ENCODE assay signal across 8 cellular contexts in genomic region chr12:388547-389137, GRCh38. TPM values are rescaled to one million over a fixed set of nuclear protein-coding genes. Genes with fewer than 3 reads are reported as not detected.
A peak's percentile ranks its signal among the peaks of the same experiment; 100 is the strongest.
DNase-seq lines count a peak whose midpoint lies in the region; ATAC-seq and TF ChIP-seq lines count a peak whose summit lies in the region.

No MANE protein-coding gene starts in this region.

- BruUV-seq in A673 (replicated peaks; lab: Mats Ljungman, UMichigan): TSS peak; percentile 66

- intact Hi-C loops in A673 (cut with micrococcal nuclease; ENCODE audit: unreplicated experiment): no loop called here
- intact Hi-C loops in ovary (cut with DNase I): no loop called here

- H3K27ac ChIP-seq in A673 (ENCODE audit: low read depth, low read length, poor library complexity, severe bottlenecking) (peak overlapping the region; percentile 98), ovary (peak overlapping the region; percentile 48 to 79)

- no peaks in the 10 kb centered on the region for H3K27me3 Mint-ChIP-seq in activated CD8-positive, alpha-beta T cell treated with anti-CD3 and anti-CD28 coated beads, Interleukin-2, amount 10 ng/mL, durations not matched to agents 7 days and 5 days (ENCODE audit: low read depth)

- H3K27ac Mint-ChIP-seq in activated CD8-positive, alpha-beta T cell treated with anti-CD3 and anti-CD28 coated beads, Interleukin-2, amount 10 ng/mL, durations not matched to agents 7 days and 5 days: peak overlapping the region; percentile 98

- peak; percentile 22 for ATAC-seq in GM19328 (IDR thresholded peaks at IDR 0.05; ENCODE audit: unreplicated experiment)
- peak; percentile 6 for ATAC-seq in HG03469 (IDR thresholded peaks at IDR 0.05; ENCODE audit: unreplicated experiment)
- peak; percentile 63 for ATAC-seq in activated CD8-positive, alpha-beta T cell treated with anti-CD3 and anti-CD28 coated beads, Interleukin-2, amount 10 ng/mL, durations not matched to agents 7 days and 5 days

- WGBS in ovary, 3 donors: 1% methylated on average over 27 to 35 of the region's 35 CpGs

- H3K4me3 Mint-ChIP-seq in activated CD8-positive, alpha-beta T cell treated with anti-CD3 and anti-CD28 coated beads, Interleukin-2, amount 10 ng/mL, durations not matched to agents 7 days and 5 days: peak overlapping the region; percentile 89

- peak; percentile 30 for DNase-seq in A673 (ENCODE audit: low spot score)
- peak; percentile 77 for DNase-seq in activated CD8-positive, alpha-beta T cell treated with anti-CD3 and anti-CD28 coated beads, Interleukin-2, amount 10 ng/mL, durations not matched to agents 7 days and 5 days
- DNase-seq in fibroblast of villous mesenchyme (ENCODE audit: low read depth): peak; percentile 42
- no peak for DNase-seq in ovary
- DNase-seq in SHP77 treated with DMSO at 0.1 percent for 48 hours (lab: John Stamatoyannopoulos, UW): no peak
- no peak for DNase-seq in amygdala (lab: John Stamatoyannopoulos, UW)

- CTCF ChIA-PET in A673 (lab: Charles Lee): no interaction called here
- CTCF ChIA-PET in activated CD8-positive, alpha-beta T cell treated with anti-CD3 and anti-CD28 coated beads, Interleukin-2, amount 10 ng/mL, durations not matched to agents 7 days and 5 days (lab: Charles Lee): interaction anchor here (0.7 to 5.7 kb wide), 2 partner anchors 13 to 64 kb away, joined by 3 to 36 read pairs; partner anchors contain the start of gene CCDC77

- no peaks in the 10 kb centered on the region for H3K27me3 ChIP-seq in A673 (replicated peaks; ENCODE audit: insufficient read depth, low read depth, low read length, poor library complexity)
- H3K27me3 ChIP-seq in ovary: no peaks in the 10 kb centered on the region

- no peaks in the 10 kb centered on the region for H3K9me3 Mint-ChIP-seq in activated CD8-positive, alpha-beta T cell treated with anti-CD3 and anti-CD28 coated beads, Interleukin-2, amount 10 ng/mL, durations not matched to agents 7 days and 5 days (ENCODE audit: insufficient read depth)

- no peak for TF ChIP-seq EP300 in ovary (IDR thresholded peaks at IDR 0.05)

- no peak for TF ChIP-seq POLR2A in ovary (IDR thresholded peaks at IDR 0.05)

- H3K36me3 ChIP-seq in A673 (ENCODE audit: insufficient read depth, low read length, poor library complexity, severe bottlenecking) (peaks cover 22% of the 10 kb centered on the region), ovary (no peaks in the 10 kb centered on the region)

- H3K4me3 ChIP-seq in A673 (ENCODE audit: low read depth, low read length, poor library complexity, severe bottlenecking) (peak overlapping the region; percentile 97), fibroblast of villous mesenchyme (ENCODE audit: low read depth, low read length) (peak overlapping the region; percentile 88), ovary (peak overlapping the region; percentile 81)

- H3K9me3 ChIP-seq in A673 (ENCODE audit: low read depth, low read length, poor library complexity, severe bottlenecking) (no peaks in the 10 kb centered on the region), ovary (no peaks in the 10 kb centered on the region)

- peaks cover 36% of the 10 kb centered on the region for H3K4me1 Mint-ChIP-seq in activated CD8-positive, alpha-beta T cell treated with anti-CD3 and anti-CD28 coated beads, Interleukin-2, amount 10 ng/mL, durations not matched to agents 7 days and 5 days (ENCODE audit: low read depth)

- no peak for TF ChIP-seq CTCF in A673 (conservative IDR thresholded peaks at IDR 0.05; ENCODE audit: low read depth, low read length)
- no peak for TF ChIP-seq CTCF in fibroblast of villous mesenchyme (IDR thresholded peaks at IDR 0.05; ENCODE audit: insufficient read depth, low read depth, low read length)
- no peak for TF ChIP-seq CTCF in ovary (IDR thresholded peaks at IDR 0.05)

- H3K4me1 ChIP-seq in A673 (ENCODE audit: insufficient read depth, low read length, poor library complexity, severe bottlenecking): peaks cover 21% of the 10 kb centered on the region
- H3K4me1 ChIP-seq in ovary (ENCODE audit: insufficient read depth): no peaks in the 10 kb centered on the region

- POLR2A ChIA-PET in A673 (lab: Charles Lee; ENCODE audit: low non-redundant PET): interaction anchor here (0.6 kb wide), 1 partner anchor 114 kb away, joined by 4 read pairs; no protein-coding TSS in a partner anchor
- POLR2A ChIA-PET in activated CD8-positive, alpha-beta T cell treated with anti-CD3 and anti-CD28 coated beads, Interleukin-2, amount 10 ng/mL, durations not matched to agents 7 days and 5 days (lab: Charles Lee): interaction anchor here (0.7 to 2.8 kb wide), 9 partner anchors 11 to 1205 kb away, joined by 3 to 40 read pairs (median 3); partner anchors contain the start of gene CCDC77

- H3K36me3 Mint-ChIP-seq in activated CD8-positive, alpha-beta T cell treated with anti-CD3 and anti-CD28 coated beads, Interleukin-2, amount 10 ng/mL, durations not matched to agents 7 days and 5 days (ENCODE audit: low read depth): peaks cover 41% of the 10 kb centered on the region

RNA-seq across cellular contexts. Expression of gene KDM5A, which starts 0.5 kb away (rescaled TPM):
- 68.8 and 73.3 TPM in 2 replicates for total RNA-seq in A673 (2021)
- 10 to 100 TPM; 81.5 to 87.7 TPM for total RNA-seq in activated CD8-positive, alpha-beta T cell treated with anti-CD3 and anti-CD28 coated beads, Interleukin-2, amount 10 ng/mL, durations not matched to agents 7 days and 5 days
- total RNA-seq in fibroblast of villous mesenchyme: 60.2 and 77.3 TPM in 2 replicates
- total RNA-seq in ovary: 10 to 100 TPM; 44.5 to 69.9 (median 62.0) TPM
- polyA plus RNA-seq in ovary: 10 to 100 TPM; 11.6 to 21.9 TPM

RNA-seq across cellular contexts. Expression of gene CCDC77, which starts 12.8 kb away (rescaled TPM):
- 43.3 and 44.4 TPM in 2 replicates for total RNA-seq in A673 (2021)
- 10 to 100 TPM; 16.8 to 18.9 TPM for total RNA-seq in activated CD8-positive, alpha-beta T cell treated with anti-CD3 and anti-CD28 coated beads, Interleukin-2, amount 10 ng/mL, durations not matched to agents 7 days and 5 days
- total RNA-seq in fibroblast of villous mesenchyme: 9.1 and 9.7 TPM in 2 replicates
- total RNA-seq in ovary: 10 to 100 TPM in 1 of 7 donors, 1 to 10 TPM in 6; 4.2 to 10.7 (median 6.0) TPM
- 1 to 10 TPM; 4.9 to 8.2 TPM for polyA plus RNA-seq in ovary

Comparison
In these comparisons a context has a peak if more than half of its experiments do, and no peak if none do; other contexts are left out.
1. DNase-seq: peak in A673 (single experiment), activated CD8-positive, alpha-beta T cell treated with anti-CD3 and anti-CD28 coated beads, Interleukin-2, amount 10 ng/mL, durations not matched to agents 7 days and 5 days (single experiment) and fibroblast of villous mesenchyme (single experiment); none in ovary (0 of 5), SHP77 treated with DMSO at 0.1 percent for 48 hours (single experiment) and amygdala (0 of 56).
2. ATAC-seq: peak in every context shown above with its lines; median percentile 63 in activated CD8-positive, alpha-beta T cell treated with anti-CD3 and anti-CD28 coated beads, Interleukin-2, amount 10 ng/mL, durations not matched to agents 7 days and 5 days; 22 in GM19328; 6 in HG03469.
3. Peak in every context shown above with its lines, with median percentiles within 50 percentile points of each other: H3K4me3 ChIP-seq.